ENCODE assay signal across 12 cellular contexts in the genomic region with DNA sequence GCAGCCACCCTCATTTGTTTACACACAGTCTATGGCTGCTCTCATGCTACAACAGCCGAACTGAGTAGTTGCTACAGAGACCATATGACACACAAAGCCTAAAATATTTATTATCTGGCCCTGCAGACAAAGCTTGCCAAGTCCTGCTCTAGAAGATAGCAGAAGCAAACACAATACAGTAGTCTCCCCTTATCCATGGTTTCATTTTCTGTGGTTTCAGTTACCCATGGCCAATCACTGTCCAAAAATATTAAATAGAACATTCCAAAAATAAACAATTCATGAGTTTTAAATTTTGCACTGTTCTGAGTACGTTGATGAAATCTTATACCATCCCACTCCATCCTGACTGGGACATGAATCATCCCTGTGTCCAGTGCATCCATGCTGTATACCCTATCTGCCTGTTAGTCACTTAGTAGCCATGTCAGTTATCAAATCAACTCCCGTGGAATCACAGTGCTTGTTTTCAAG. TPM values are rescaled to one million over a fixed set of nuclear protein-coding genes. Genes with fewer than 3 reads are reported as not detected.
DNase-seq lines count a peak whose midpoint lies in the region; ATAC-seq and TF ChIP-seq lines count a peak whose summit lies in the region.
"Had no signal": no experiment of that assay in that cellular context is flagged by ENCODE, and none has a peak within 500 bp of the region (broad histone marks: within the 10 kb centered on the region; RNA-seq: fewer than 3 reads in every experiment).

No MANE protein-coding gene starts in this region.

- H3K4me2 ChIP-seq in mammary epithelial cell (ENCODE audit: insufficient read depth, low read depth, low read length) = peak overlapping the region; percentile 36

- H3K79me2 ChIP-seq in mammary epithelial cell (ENCODE audit: insufficient read depth, low read length) = no peaks in the 10 kb centered on the region

- H3K27ac ChIP-seq in mammary epithelial cell (ENCODE audit: insufficient read depth, low read depth, low read length) (no peak overlapping the region), caudate nucleus (ENCODE audit: low read depth, low read length) (no peak overlapping the region)
- H3K27ac ChIP-seq: adrenal gland had no signal

- BruUV-seq in mammary epithelial cell (replicated peaks; lab: Mats Ljungman, UMichigan) = no TSS peak

- DNase-seq in AG10803 (ENCODE audit: low read depth) = peak; percentile 23
- peak; percentile 47 for DNase-seq in MG63
- peak; percentile 55 for DNase-seq in mammary epithelial cell
- peak; percentile 38 for DNase-seq in hepatic stellate cell (ENCODE audit: low spot score)
- DNase-seq in middle frontal gyrus (ENCODE audit: extremely low spot score, low spot score) = no peak
- no peak for DNase-seq in activated T-cell treated with anti-CD3 and anti-CD28 coated beads for 4 hours
- DNase-seq in caudate nucleus (lab: John Stamatoyannopoulos, UW) = no peak
- DNase-seq: activated CD8-positive, alpha-beta memory T cell treated with anti-CD3 and anti-CD28 coated beads, Interleukin-2, amount 50 U/mL, for 4 hours; adrenal gland; C1 segment of cervical spinal cord; effector memory CD4-positive, alpha-beta T cell had no signal

- dilution Hi-C loops in mammary epithelial cell (cut with HindIII; ENCODE audit: low sequenced_read_pairs) = no loop called here

- H3K9ac ChIP-seq in mammary epithelial cell (ENCODE audit: insufficient read depth, low read length) = no peak overlapping the region

- H3K4me1 ChIP-seq in mammary epithelial cell (ENCODE audit: insufficient read depth, low read length) = peaks cover 4% of the 10 kb centered on the region
- H3K4me1 ChIP-seq: adrenal gland had no signal

- ATAC-seq in GM21723 (IDR thresholded peaks at IDR 0.05; ENCODE audit: unreplicated experiment) = no peak

- 26% methylated on average over 3 of the region's 3 CpGs for WGBS in mammary epithelial cell (ENCODE audit: low coverage, missing lambda C conversion rate)

- in situ Hi-C loops in mammary epithelial cell (cut with MboI; ENCODE audit: low sequenced_read_pairs in 2 of 2) = no loop called here

- no peaks in the 10 kb centered on the region for H3K27me3 ChIP-seq in MG63
- H3K27me3 ChIP-seq in mammary epithelial cell (ENCODE audit: insufficient read depth, low read length) = no peaks in the 10 kb centered on the region
- H3K27me3 ChIP-seq: adrenal gland had no signal

- H3K9me3 ChIP-seq in MG63 (no peaks in the 10 kb centered on the region), mammary epithelial cell (replicated peaks; ENCODE audit: insufficient read depth, low read length) (no peaks in the 10 kb centered on the region)
- H3K9me3 ChIP-seq: adrenal gland had no signal

- H3K4me3 ChIP-seq in AG10803 (ENCODE audit: low read length) = no peak overlapping the region
- no peak overlapping the region for H3K4me3 ChIP-seq in MG63
- H3K4me3 ChIP-seq in mammary epithelial cell (replicated peaks in 1 of 3; ENCODE audit: insufficient read depth in 1 of 3, low read depth in 2 of 3, low read length in 3 of 3) = no peak overlapping the region
- H3K4me3 ChIP-seq: adrenal gland had no signal

- H4K20me1 ChIP-seq in mammary epithelial cell (ENCODE audit: insufficient read depth, low read length) = no peaks in the 10 kb centered on the region

- peak overlapping the region; percentile 59 for H2AFZ ChIP-seq in mammary epithelial cell (ENCODE audit: low read depth, low read length)

- intact Hi-C loops in mammary epithelial cell (cut with micrococcal nuclease) = no loop called here

- CTCF ChIA-PET in mammary epithelial cell (lab: Charles Lee; ENCODE audit: low non-redundant PET) = no interaction called here

- no peaks in the 10 kb centered on the region for H3K36me3 ChIP-seq in MG63
- no peaks in the 10 kb centered on the region for H3K36me3 ChIP-seq in mammary epithelial cell (ENCODE audit: insufficient read depth, low read length)
- H3K36me3 ChIP-seq: adrenal gland had no signal

- no peak for TF ChIP-seq CTCF in AG10803 (conservative IDR thresholded peaks at IDR 0.05; ENCODE audit: low read length)
- no peak for TF ChIP-seq CTCF in mammary epithelial cell (conservative IDR thresholded peaks at IDR 0.05 in 1 of 2, IDR thresholded peaks at IDR 0.05 in 1 of 2; ENCODE audit: extremely low read depth in 1 of 2, insufficient read depth in 1 of 2, low read depth in 1 of 2, low read length in 2 of 2)

RNA-seq across cellular contexts. Expression of a gene that starts 40.2 kb away (rescaled TPM):
- total RNA-seq in MG63 (2014; rRNA removed; shearing (Covaris generic); ENCODE audit: low replicate concordance) = 1.6 and 4.3 TPM in 2 replicates
- 1 to 10 TPM; 6.1 to 7.8 TPM for total RNA-seq in mammary epithelial cell
- 2.3 TPM for polyA plus RNA-seq in mammary epithelial cell
- polyA minus RNA-seq in mammary epithelial cell = 4.9 TPM

Comparison
In these comparisons a context has a peak if more than half of its experiments do, and no peak if none do; other contexts are left out.
1. DNase-seq: peak in AG10803 (single experiment), MG63 (single experiment), mammary epithelial cell (single experiment) and hepatic stellate cell (single experiment); none in middle frontal gyrus (single experiment), activated T-cell treated with anti-CD3 and anti-CD28 coated beads for 4 hours (single experiment) and caudate nucleus (0 of 61).